Comparison of ENCODE assay signal across 8 cellular contexts in genomic region chr17:7834554-7834890, GRCh38. TPM values are rescaled to one million over a fixed set of nuclear protein-coding genes. Genes with fewer than 3 reads are reported as not detected.
DNase-seq lines count a peak whose midpoint lies in the region; ATAC-seq and TF ChIP-seq lines count a peak whose summit lies in the region.

No MANE protein-coding gene starts in this region.

- BruUV-seq in A673 (replicated peaks; lab: Mats Ljungman, UMichigan): no TSS peak

- TF ChIP-seq CTCF in A673 (conservative IDR thresholded peaks at IDR 0.05; ENCODE audit: low read depth, low read length) (no peak), HFF-Myc (IDR thresholded peaks at IDR 0.05; ENCODE audit: low read depth, low read length, missing control alignments) (no peak), WTC11 (IDR thresholded peaks at IDR 0.05) (no peak), tibial artery (IDR thresholded peaks at IDR 0.05) (no peak)

- H3K4me1 ChIP-seq in A673 (ENCODE audit: insufficient read depth, low read length, poor library complexity, severe bottlenecking) (peaks cover 25% of the 10 kb centered on the region), mononuclear cell (ENCODE audit: insufficient read depth, low read length) (peaks cover 51% of the 10 kb centered on the region), tibial artery (peaks cover 0 to 39% (median 32%) of the 10 kb centered on the region in 4 donors)
- H3K4me1 ChIP-seq in effector memory CD4-positive, alpha-beta T cell (ENCODE audit: control insufficient read depth, insufficient read depth, low read length, poor library complexity, severe bottlenecking): peaks cover 41% of the 10 kb centered on the region

- H3K9me3 ChIP-seq in A673 (ENCODE audit: low read depth, low read length, poor library complexity, severe bottlenecking) (no peaks in the 10 kb centered on the region), mononuclear cell (ENCODE audit: low read depth, low read length) (no peaks in the 10 kb centered on the region), tibial artery (no peaks in the 10 kb centered on the region)
- no peaks in the 10 kb centered on the region for H3K9me3 ChIP-seq in effector memory CD4-positive, alpha-beta T cell (ENCODE audit: control insufficient read depth, low read length)

- DNase-seq in A673 (ENCODE audit: low spot score) (no peak), HFF-Myc (ENCODE audit: extremely low read depth, low read depth) (no peak), WTC11 (ENCODE audit: low spot score) (no peak), tibial artery (peak in 1 of 2 donors; percentile 89)
- DNase-seq in effector memory CD4-positive, alpha-beta T cell: peak; percentile 63 to 75 (median 72)

- H3K4me3 ChIP-seq in A673 (ENCODE audit: low read depth, low read length, poor library complexity, severe bottlenecking): peak overlapping the region; percentile 75
- peak overlapping the region; percentile 83 for H3K4me3 ChIP-seq in HFF-Myc (replicated peaks; ENCODE audit: low read depth, low read length)
- H3K4me3 ChIP-seq in effector memory CD4-positive, alpha-beta T cell (ENCODE audit: insufficient read depth, low read depth, low read length, poor library complexity, severe bottlenecking): peak overlapping the region; percentile 93
- H3K4me3 ChIP-seq in mononuclear cell (ENCODE audit: low read length): peak overlapping the region; percentile 75
- peak overlapping the region; percentile 82 to 90 for H3K4me3 ChIP-seq in tibial artery

- H3K27me3 Mint-ChIP-seq in WTC11 (ENCODE audit: low read depth): peaks cover 53% of the 10 kb centered on the region

- H3K36me3 ChIP-seq in A673 (ENCODE audit: insufficient read depth, low read length, poor library complexity, severe bottlenecking) (no peaks in the 10 kb centered on the region), tibial artery (no peaks in the 10 kb centered on the region)
- H3K36me3 ChIP-seq in effector memory CD4-positive, alpha-beta T cell (ENCODE audit: control insufficient read depth, insufficient read depth, low read length): no peaks in the 10 kb centered on the region

- H3K4me3 Mint-ChIP-seq in WTC11: peak overlapping the region; percentile 82

- no peaks in the 10 kb centered on the region for H3K9me3 Mint-ChIP-seq in WTC11

- H3K27me3 ChIP-seq in A673 (replicated peaks; ENCODE audit: insufficient read depth, low read depth, low read length, poor library complexity) (no peaks in the 10 kb centered on the region), mononuclear cell (ENCODE audit: insufficient read depth, low read length) (no peaks in the 10 kb centered on the region), tibial artery (peaks cover 0 to 21% of the 10 kb centered on the region in 2 donors)
- H3K27me3 ChIP-seq in effector memory CD4-positive, alpha-beta T cell (replicated peaks; ENCODE audit: control insufficient read depth, insufficient read depth, low read length, poor library complexity, severe bottlenecking): no peaks in the 10 kb centered on the region

- CTCF ChIA-PET in A673 (lab: Charles Lee) (interaction anchor here (0.9 to 1.9 kb wide), 6 partner anchors 9 to 223 kb away, joined by 3 to 12 read pairs (median 4); partner anchors contain the start of genes CYB5D1 and NAA38), WTC11 (lab: Charles Lee) (interaction anchor here (0.7 to 5.4 kb wide), 23 partner anchors 10 to 278 kb away, joined by 3 to 66 read pairs (median 5); partner anchors contain the start of genes CNTROB, CYB5D1, KCNAB3 and NAA38)

- peak overlapping the region; percentile 86; the same call in 1 of the 2 replicates for H3K27ac Mint-ChIP-seq in WTC11

- POLR2A ChIA-PET in A673 (lab: Charles Lee; ENCODE audit: low non-redundant PET) (no interaction called here), WTC11 (lab: Charles Lee) (interaction anchor here (0.6 to 1.8 kb wide), 5 partner anchors 11 to 214 kb away, joined by 4 to 8 read pairs (median 5); partner anchors contain the start of genes CYB5D1, EFNB3 and NAA38)

- no peak for ATAC-seq in WTC11
- ATAC-seq in GM21515 (IDR thresholded peaks at IDR 0.05; ENCODE audit: unreplicated experiment): no peak
- no peak for ATAC-seq in HG03175 (IDR thresholded peaks at IDR 0.05; ENCODE audit: unreplicated experiment)

- no peaks in the 10 kb centered on the region for H3K36me3 Mint-ChIP-seq in WTC11

- H3K4me1 Mint-ChIP-seq in WTC11: peaks cover 30% of the 10 kb centered on the region

- H3K27ac ChIP-seq in A673 (ENCODE audit: low read depth, low read length, poor library complexity, severe bottlenecking): peak overlapping the region; percentile 77
- peak overlapping the region; percentile 100 for H3K27ac ChIP-seq in effector memory CD4-positive, alpha-beta T cell (ENCODE audit: insufficient read depth, low read length, poor library complexity, severe bottlenecking)
- peak overlapping the region; percentile 96 for H3K27ac ChIP-seq in tibial artery

- intact Hi-C loops in A673 (cut with micrococcal nuclease; ENCODE audit: unreplicated experiment) (no loop called here), tibial artery (cut with DNase I; ENCODE audit: low total_unique reads) (no loop called here)

TF ChIP-seq in WTC11, 78 proteins besides CTCF, POLR2A, EP300 and RAD21 (continues in another document):
- no peak for TF ChIP-seq ZNF121 (CRISPR knock-in tag; IDR thresholded peaks at IDR 0.05)
- no peak for TF ChIP-seq ZSCAN18 (CRISPR knock-in tag; IDR thresholded peaks at IDR 0.05)
- TF ChIP-seq SP1 (CRISPR knock-in tag; conservative IDR thresholded peaks at IDR 0.05): 0 out of 2 replicates have a peak, but pooled peaks have one; percentile 32
- no peak for TF ChIP-seq ERG (CRISPR knock-in tag; IDR thresholded peaks at IDR 0.05)
- TF ChIP-seq, protein P1, sequence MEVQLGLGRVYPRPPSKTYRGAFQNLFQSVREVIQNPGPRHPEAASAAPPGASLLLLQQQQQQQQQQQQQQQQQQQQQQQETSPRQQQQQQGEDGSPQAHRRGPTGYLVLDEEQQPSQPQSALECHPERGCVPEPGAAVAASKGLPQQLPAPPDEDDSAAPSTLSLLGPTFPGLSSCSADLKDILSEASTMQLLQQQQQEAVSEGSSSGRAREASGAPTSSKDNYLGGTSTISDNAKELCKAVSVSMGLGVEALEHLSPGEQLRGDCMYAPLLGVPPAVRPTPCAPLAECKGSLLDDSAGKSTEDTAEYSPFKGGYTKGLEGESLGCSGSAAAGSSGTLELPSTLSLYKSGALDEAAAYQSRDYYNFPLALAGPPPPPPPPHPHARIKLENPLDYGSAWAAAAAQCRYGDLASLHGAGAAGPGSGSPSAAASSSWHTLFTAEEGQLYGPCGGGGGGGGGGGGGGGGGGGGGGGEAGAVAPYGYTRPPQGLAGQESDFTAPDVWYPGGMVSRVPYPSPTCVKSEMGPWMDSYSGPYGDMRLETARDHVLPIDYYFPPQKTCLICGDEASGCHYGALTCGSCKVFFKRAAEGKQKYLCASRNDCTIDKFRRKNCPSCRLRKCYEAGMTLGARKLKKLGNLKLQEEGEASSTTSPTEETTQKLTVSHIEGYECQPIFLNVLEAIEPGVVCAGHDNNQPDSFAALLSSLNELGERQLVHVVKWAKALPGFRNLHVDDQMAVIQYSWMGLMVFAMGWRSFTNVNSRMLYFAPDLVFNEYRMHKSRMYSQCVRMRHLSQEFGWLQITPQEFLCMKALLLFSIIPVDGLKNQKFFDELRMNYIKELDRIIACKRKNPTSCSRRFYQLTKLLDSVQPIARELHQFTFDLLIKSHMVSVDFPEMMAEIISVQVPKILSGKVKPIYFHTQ (CRISPR knock-in tag; IDR thresholded peaks at IDR 0.05): no peak
- 0 out of 2 replicates have a peak, but pooled peaks have one; percentile 19 for TF ChIP-seq NFE2L1 (CRISPR knock-in tag; IDR thresholded peaks at IDR 0.05)
- no peak for TF ChIP-seq FOXJ3 (CRISPR knock-in tag; IDR thresholded peaks at IDR 0.05; ENCODE audit: borderline replicate concordance)

RNA-seq across cellular contexts. Expression of gene KDM6B, which starts 0.5 kb away (rescaled TPM):
- total RNA-seq in A673 (2021) (46.8 and 51.1 TPM in 2 replicates), WTC11 (2021) (13.2 to 16.1 TPM (median 15.8 TPM) in 3 replicates), mononuclear cell (88.1 TPM)

RNA-seq across cellular contexts. Expression of gene TMEM88, which starts 20.3 kb away (rescaled TPM):
- total RNA-seq in A673 (2021) (1.7 and 3.0 TPM in 2 replicates), WTC11 (2021) (2.9 to 3.9 TPM (median 3.6 TPM) in 3 replicates), mononuclear cell (8.5 TPM)

RNA-seq across cellular contexts. Expression of gene NAA38, which starts 22.8 kb away (rescaled TPM):
- total RNA-seq in A673 (2021): 64.3 and 67.7 TPM in 2 replicates
- total RNA-seq in WTC11 (2021): 41.8 to 46.3 TPM (median 43.4 TPM) in 3 replicates
- 14.0 TPM for total RNA-seq in mononuclear cell

RNA-seq across cellular contexts. Expression of gene CYB5D1, which starts 23.3 kb away (rescaled TPM):
- total RNA-seq in A673 (2021) (16.9 and 18.7 TPM in 2 replicates), WTC11 (2021) (14.0 to 15.2 TPM (median 14.3 TPM) in 3 replicates), mononuclear cell (8.8 TPM)

RNA-seq across cellular contexts. Expression of gene CHD3, which starts 54.1 kb away (rescaled TPM):
- total RNA-seq in A673 (2021): 249 and 264 TPM in 2 replicates
- total RNA-seq in WTC11 (2021): 38.9 to 42.0 TPM (median 39.5 TPM) in 3 replicates
- total RNA-seq in mononuclear cell: 96.4 TPM

Comparison
In these comparisons a context has a peak if more than half of its experiments do, and no peak if none do; other contexts are left out.
1. DNase-seq: peak in effector memory CD4-positive, alpha-beta T cell (3 of 3); none in A673 (single experiment), HFF-Myc (single experiment) and WTC11 (single experiment).
2. Peak in every context shown above with its lines, with median percentiles within 50 percentile points of each other: H3K27ac ChIP-seq and H3K4me3 ChIP-seq.